In genomic region chr1:225242611-225243010, GRCh38 we compare ENCODE assay signal across 1 cellular context.
TF ChIP-seq lines count a peak whose summit lies in the region.

No MANE protein-coding gene starts in this region.

TF ChIP-seq in HEK293, 187 proteins besides CTCF, POLR2A, EP300 and RAD21 (continued from another document):
- peak; percentile 73; the same call in 1 of the 2 replicates for TF ChIP-seq ATF2 (tag by site-specific recombination; IDR thresholded peaks at IDR 0.05; ENCODE audit: low read depth)
- TF ChIP-seq BCL11A (tag by site-specific recombination; IDR thresholded peaks at IDR 0.05; ENCODE audit: low read depth): no peak
- TF ChIP-seq ZFP3 (tag by site-specific recombination; IDR thresholded peaks at IDR 0.05; ENCODE audit: low read depth): no peak
- 0 out of 2 replicates have a peak, but pooled peaks have one; percentile 17 for TF ChIP-seq ZNF398 (tag by site-specific recombination; IDR thresholded peaks at IDR 0.05)
- TF ChIP-seq ZNF132 (tag by site-specific recombination; IDR thresholded peaks at IDR 0.05; ENCODE audit: borderline replicate concordance): 0 out of 2 replicates have a peak, but pooled peaks have one; percentile 19
- TF ChIP-seq INSM2 (tag by site-specific recombination; IDR thresholded peaks at IDR 0.05): no peak
- no peak for TF ChIP-seq ZNF513 (tag by site-specific recombination; IDR thresholded peaks at IDR 0.05)
- TF ChIP-seq ZNF24 (tag by site-specific recombination; IDR thresholded peaks at IDR 0.05): no peak
- TF ChIP-seq ZNF548 (tag by site-specific recombination; IDR thresholded peaks at IDR 0.05): no peak
- TF ChIP-seq ZNF510 (tag by site-specific recombination; IDR thresholded peaks at IDR 0.05; ENCODE audit: insufficient replicate concordance): no peak
- TF ChIP-seq ZNF211 (tag by site-specific recombination; IDR thresholded peaks at IDR 0.05; ENCODE audit: low read depth): no peak
- TF ChIP-seq REPIN1 (tag by site-specific recombination; IDR thresholded peaks at IDR 0.05; ENCODE audit: low read depth): no peak
- TF ChIP-seq ZNF184 (tag by site-specific recombination; IDR thresholded peaks at IDR 0.05): no peak
- TF ChIP-seq ZNF843 (tag by site-specific recombination; IDR thresholded peaks at IDR 0.05): 0 out of 2 replicates have a peak, but pooled peaks have one; percentile 20
- TF ChIP-seq PRDM4 (tag by site-specific recombination; IDR thresholded peaks at IDR 0.05): no peak
- no peak for TF ChIP-seq ZNF521 (tag by site-specific recombination; IDR thresholded peaks at IDR 0.05)
- no peak for TF ChIP-seq ZNF37A (tag by site-specific recombination; IDR thresholded peaks at IDR 0.05)
- TF ChIP-seq ZNF302 (tag by site-specific recombination; IDR thresholded peaks at IDR 0.05; ENCODE audit: low read depth): no peak
